Comparison of ENCODE assay signal across 8 cellular contexts in the genomic region with DNA sequence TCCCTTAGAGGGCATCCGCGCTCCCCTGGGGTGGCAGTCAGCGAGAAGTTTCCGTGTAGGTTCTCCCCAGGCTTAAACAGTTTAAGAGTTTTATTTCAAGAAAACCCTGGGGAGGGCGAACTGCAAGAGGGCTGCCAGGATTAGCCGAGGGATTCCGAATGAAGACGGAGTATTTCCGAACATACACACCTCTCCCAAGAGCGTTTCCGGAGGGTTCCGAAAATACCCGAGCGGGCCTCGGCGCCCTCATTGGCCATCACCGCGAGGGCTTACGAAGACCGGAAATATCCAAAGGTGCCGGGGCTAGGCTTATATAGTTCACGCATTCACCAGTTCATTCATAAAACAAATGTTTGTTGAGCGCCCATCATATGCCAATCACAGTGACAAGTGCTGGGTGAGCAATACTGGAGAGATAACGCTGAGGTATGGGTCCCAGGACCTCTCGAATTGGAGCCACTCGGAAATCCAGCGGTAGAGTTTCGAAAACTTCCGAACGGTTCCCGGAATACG. TPM values are rescaled to one million over a fixed set of nuclear protein-coding genes. Genes with fewer than 3 reads are reported as not detected.
DNase-seq lines count a peak whose midpoint lies in the region; ATAC-seq, FAIRE-seq and TF ChIP-seq lines count a peak whose summit lies in the region.

No MANE protein-coding gene starts in this region.

- peak; percentile 90 to 98 (median 95) for DNase-seq in CD8-positive, alpha-beta T cell
- DNase-seq in HTR-8/SVneo (ENCODE audit: insufficient read length, low spot score) (peak; percentile 92), NOMO-1 treated with DMSO at 0.1 percent for 48 hours (lab: John Stamatoyannopoulos, UW; ENCODE audit: unreplicated experiment) (peak; percentile 92), endodermal cell (peak; percentile 99), mesenteric fat pad (ENCODE audit: low spot score) (peak; percentile 96)
- peak; percentile 79 for DNase-seq in activated CD8-positive, alpha-beta memory T cell treated with anti-CD3 and anti-CD28 coated beads, Interleukin-2, amount 50 U/mL, for 1 hour (ENCODE audit: extremely low read depth)
- DNase-seq in stimulated activated CD8-positive, alpha-beta memory T cell treated with anti-CD3 and anti-CD28 coated beads, Interleukin-12 subunit alpha, Interleukin-12 subunit beta, amount 100 ng/mL, for 4 hours (ENCODE audit: low read depth): peak; percentile 83

- H3K4me3 Mint-ChIP-seq in CD8-positive, alpha-beta T cell: peak overlapping the region; percentile 100
- H3K4me3 Mint-ChIP-seq in endodermal cell: peak overlapping the region; percentile 98

- H3K4me1 Mint-ChIP-seq in CD8-positive, alpha-beta T cell (ENCODE audit: low read depth): peaks cover 70% of the 10 kb centered on the region
- peaks cover 38% of the 10 kb centered on the region for H3K4me1 Mint-ChIP-seq in endodermal cell

- CTCF ChIA-PET in CD8-positive, alpha-beta T cell (lab: Charles Lee): interaction anchor here (1.1 to 3.1 kb wide), 5 partner anchors 32 to 244 kb away, joined by 3 to 17 read pairs (median 8); a partner anchor contains a TSS

- intact Hi-C loops in CD8-positive, alpha-beta T cell (cut with DNase I, micrococcal nuclease): loop anchor here (1.0 to 5.0 kb wide), 12 partner anchors 22 to 269 kb away; a partner anchor contains a TSS

- no peak for TF ChIP-seq CTCF in CD8-positive, alpha-beta T cell (IDR thresholded peaks at IDR 0.05)
- no peak for TF ChIP-seq CTCF in endodermal cell (conservative IDR thresholded peaks at IDR 0.05)

- H3K9me3 Mint-ChIP-seq in CD8-positive, alpha-beta T cell: no peaks in the 10 kb centered on the region
- no peaks in the 10 kb centered on the region for H3K9me3 Mint-ChIP-seq in endodermal cell

- H3K27ac Mint-ChIP-seq in CD8-positive, alpha-beta T cell: peak overlapping the region; percentile 100
- H3K27ac Mint-ChIP-seq in endodermal cell: peak overlapping the region; percentile 97

- peaks cover 55% of the 10 kb centered on the region for H3K4me1 ChIP-seq in CD8-positive, alpha-beta T cell (ENCODE audit: insufficient read depth, low read length)
- peaks cover 21% of the 10 kb centered on the region for H3K4me1 ChIP-seq in endodermal cell (ENCODE audit: control insufficient read depth, insufficient read depth, low read length)

- peak overlapping the region; percentile 88 for H3K9ac ChIP-seq in endodermal cell (ENCODE audit: extremely low read depth, low read length, poor library complexity, severe bottlenecking)

- H3K27me3 ChIP-seq in CD8-positive, alpha-beta T cell (ENCODE audit: insufficient read depth, low read length): no peaks in the 10 kb centered on the region
- H3K27me3 ChIP-seq in endodermal cell (ENCODE audit: control insufficient read depth, insufficient read depth, low read length, poor library complexity, severe bottlenecking): no peaks in the 10 kb centered on the region

- H3K36me3 ChIP-seq in CD8-positive, alpha-beta T cell (ENCODE audit: insufficient read depth, low read length): peaks cover 18% of the 10 kb centered on the region
- peaks cover 39% of the 10 kb centered on the region for H3K36me3 ChIP-seq in endodermal cell (ENCODE audit: control insufficient read depth, insufficient read depth, low read length)

- POLR2A ChIA-PET in CD8-positive, alpha-beta T cell (lab: Charles Lee): interaction anchor here (1.2 to 2.7 kb wide), 4 partner anchors 46 to 130 kb away, joined by 4 to 23 read pairs (median 6); a partner anchor contains a TSS

- no peaks in the 10 kb centered on the region for H3K9me3 ChIP-seq in CD8-positive, alpha-beta T cell (ENCODE audit: low read length)
- H3K9me3 ChIP-seq in endodermal cell (ENCODE audit: control insufficient read depth, low read length): peaks cover 3% of the 10 kb centered on the region

- 0% methylated on average over 25 to 32 of the region's 32 CpGs for WGBS in endodermal cell (ENCODE audit: insufficient coverage in 1 of 2, insufficient read length in 1 of 2), 2 experiments

- H3K36me3 Mint-ChIP-seq in CD8-positive, alpha-beta T cell: peaks cover 45% of the 10 kb centered on the region
- peaks cover 41% of the 10 kb centered on the region for H3K36me3 Mint-ChIP-seq in endodermal cell (ENCODE audit: low read depth)

- H3K4me3 ChIP-seq in CD8-positive, alpha-beta T cell (ENCODE audit: low read depth, low read length): peak overlapping the region; percentile 75
- H3K4me3 ChIP-seq in endodermal cell (ENCODE audit: low read length): peak overlapping the region; percentile 99

- FAIRE-seq in HTR-8/SVneo (lab: Jason Lieb, UNC): no peak

- no peaks in the 10 kb centered on the region for H3K27me3 Mint-ChIP-seq in CD8-positive, alpha-beta T cell (ENCODE audit: low read depth)
- peaks cover 18% of the 10 kb centered on the region for H3K27me3 Mint-ChIP-seq in endodermal cell (ENCODE audit: insufficient read depth)

- H3K27ac ChIP-seq in CD8-positive, alpha-beta T cell (ENCODE audit: low read depth, low read length): peak overlapping the region; percentile 95
- peak overlapping the region; percentile 74 for H3K27ac ChIP-seq in endodermal cell (ENCODE audit: low read depth, low read length)

- ATAC-seq in CD8-positive, alpha-beta T cell: peak; percentile 78
- ATAC-seq in GM21390 (IDR thresholded peaks at IDR 0.05; ENCODE audit: unreplicated experiment): peak; percentile 49

RNA-seq across cellular contexts. Expression of a gene that starts 0.4 kb away (rescaled TPM):
- 1,000 to 10,000 TPM; 4,227 to 4,270 TPM for total RNA-seq in CD8-positive, alpha-beta T cell
- total RNA-seq in endodermal cell (1,000 to 10,000 TPM; 1,672 to 1,902 TPM), mesenteric fat pad (1,147 TPM)
- 1,902 TPM for polyA plus RNA-seq in endodermal cell (2013, experiment 1 of 2)
- polyA plus RNA-seq in endodermal cell (2013, experiment 2 of 2): 1,724 TPM

RNA-seq across cellular contexts. Expression of a gene that starts 1.2 kb away (rescaled TPM):
- total RNA-seq in CD8-positive, alpha-beta T cell: 10 to 100 TPM; 12.9 to 13.4 TPM
- total RNA-seq in endodermal cell: 1 to 10 TPM; 3.9 to 4.4 TPM
- 0.32 TPM for polyA plus RNA-seq in endodermal cell (2013, experiment 1 of 2)
- not detected for polyA plus RNA-seq in endodermal cell (2013, experiment 2 of 2)
- 0.90 TPM for total RNA-seq in mesenteric fat pad

RNA-seq across cellular contexts. Expression of a gene that starts 8.7 kb away (rescaled TPM):
- total RNA-seq in CD8-positive, alpha-beta T cell: not detected
- total RNA-seq in endodermal cell: 1 to 10 TPM in 1 of 2 donors, not detected in 1; 1.2 TPM
- 0.61 TPM for polyA plus RNA-seq in endodermal cell (2013, experiment 1 of 2)
- polyA plus RNA-seq in endodermal cell (2013, experiment 2 of 2): 0.75 TPM
- total RNA-seq in mesenteric fat pad: not detected

RNA-seq across cellular contexts. Expression of a gene that starts 15.0 kb away (rescaled TPM):
- 1 to 10 TPM in 1 of 2 experiments, under 1 TPM in 1; 0.28 to 1.0 TPM for total RNA-seq in CD8-positive, alpha-beta T cell
- total RNA-seq in endodermal cell: 1 to 10 TPM in 1 of 2 donors, under 1 TPM in 1; 0.91 to 1.7 TPM
- polyA plus RNA-seq in endodermal cell (2013, experiment 1 of 2): 6.0 TPM
- 5.8 TPM for polyA plus RNA-seq in endodermal cell (2013, experiment 2 of 2)
- total RNA-seq in mesenteric fat pad: not detected

RNA-seq across cellular contexts. Expression of a gene that starts 22.2 kb away (rescaled TPM):
- not detected for total RNA-seq in CD8-positive, alpha-beta T cell
- total RNA-seq in endodermal cell (under 1 TPM; 0.09 to 0.11 TPM), mesenteric fat pad (not detected)
- polyA plus RNA-seq in endodermal cell (2013, experiment 1 of 2): 0.18 TPM
- 0.33 TPM for polyA plus RNA-seq in endodermal cell (2013, experiment 2 of 2)

Comparison
In these comparisons a context has a peak if more than half of its experiments do, and no peak if none do; other contexts are left out.
1. Peak in every context shown above with its lines: DNase-seq, ATAC-seq, H3K4me3 ChIP-seq and H3K27ac ChIP-seq.